Comparison of ENCODE assay signal across 2 cellular contexts in genomic region chr16:1491327-1491726, GRCh38.
A peak's percentile ranks its signal among the peaks of the same experiment; 100 is the strongest.
TF ChIP-seq lines count a peak whose summit lies in the region.

No MANE protein-coding gene starts in this region.

TF ChIP-seq in HepG2, 621 proteins besides CTCF, POLR2A, EP300 and RAD21:
- TF ChIP-seq ZBTB26 (CRISPR knock-in tag; IDR thresholded peaks at IDR 0.05; ENCODE audit: borderline replicate concordance) (no peak), SALL1 (CRISPR knock-in tag; IDR thresholded peaks at IDR 0.05) (0 out of 2 replicates have a peak, but pooled peaks have one; percentile 10), STAG1 (CRISPR knock-in tag; IDR thresholded peaks at IDR 0.05) (peak; percentile 5; the same call in 1 of the 2 replicates), CHD4 (IDR thresholded peaks at IDR 0.05; ENCODE audit: borderline replicate concordance, low read length) (no peak), CERS6 (CRISPR knock-in tag; IDR thresholded peaks at IDR 0.05) (no peak), YY1 (IDR thresholded peaks at IDR 0.05; ENCODE audit: insufficient read depth, insufficient replicate concordance, low read depth, low read length) (peak; percentile 44), XRCC5 (optimal IDR thresholded peaks at IDR 0.05; ENCODE audit: low read length) (peak; percentile 22), ZSCAN25 (CRISPR knock-in tag; IDR thresholded peaks at IDR 0.05) (peak; percentile 97), ZNF331 (CRISPR knock-in tag; IDR thresholded peaks at IDR 0.05) (0 out of 2 replicates have a peak, but pooled peaks have one; percentile 13)
- TF ChIP-seq, protein P1, sequence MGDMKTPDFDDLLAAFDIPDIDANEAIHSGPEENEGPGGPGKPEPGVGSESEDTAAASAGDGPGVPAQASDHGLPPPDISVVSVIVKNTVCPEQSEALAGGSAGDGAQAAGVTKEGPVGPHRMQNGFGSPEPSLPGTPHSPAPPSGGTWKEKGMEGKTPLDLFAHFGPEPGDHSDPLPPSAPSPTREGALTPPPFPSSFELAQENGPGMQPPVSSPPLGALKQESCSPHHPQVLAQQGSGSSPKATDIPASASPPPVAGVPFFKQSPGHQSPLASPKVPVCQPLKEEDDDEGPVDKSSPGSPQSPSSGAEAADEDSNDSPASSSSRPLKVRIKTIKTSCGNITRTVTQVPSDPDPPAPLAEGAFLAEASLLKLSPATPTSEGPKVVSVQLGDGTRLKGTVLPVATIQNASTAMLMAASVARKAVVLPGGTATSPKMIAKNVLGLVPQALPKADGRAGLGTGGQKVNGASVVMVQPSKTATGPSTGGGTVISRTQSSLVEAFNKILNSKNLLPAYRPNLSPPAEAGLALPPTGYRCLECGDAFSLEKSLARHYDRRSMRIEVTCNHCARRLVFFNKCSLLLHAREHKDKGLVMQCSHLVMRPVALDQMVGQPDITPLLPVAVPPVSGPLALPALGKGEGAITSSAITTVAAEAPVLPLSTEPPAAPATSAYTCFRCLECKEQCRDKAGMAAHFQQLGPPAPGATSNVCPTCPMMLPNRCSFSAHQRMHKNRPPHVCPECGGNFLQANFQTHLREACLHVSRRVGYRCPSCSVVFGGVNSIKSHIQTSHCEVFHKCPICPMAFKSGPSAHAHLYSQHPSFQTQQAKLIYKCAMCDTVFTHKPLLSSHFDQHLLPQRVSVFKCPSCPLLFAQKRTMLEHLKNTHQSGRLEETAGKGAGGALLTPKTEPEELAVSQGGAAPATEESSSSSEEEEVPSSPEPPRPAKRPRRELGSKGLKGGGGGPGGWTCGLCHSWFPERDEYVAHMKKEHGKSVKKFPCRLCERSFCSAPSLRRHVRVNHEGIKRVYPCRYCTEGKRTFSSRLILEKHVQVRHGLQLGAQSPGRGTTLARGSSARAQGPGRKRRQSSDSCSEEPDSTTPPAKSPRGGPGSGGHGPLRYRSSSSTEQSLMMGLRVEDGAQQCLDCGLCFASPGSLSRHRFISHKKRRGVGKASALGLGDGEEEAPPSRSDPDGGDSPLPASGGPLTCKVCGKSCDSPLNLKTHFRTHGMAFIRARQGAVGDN (CRISPR knock-in tag; IDR thresholded peaks at IDR 0.05), result peak; percentile 39; the same call in 1 of the 2 replicates

TF ChIP-seq in SK-N-SH, 30 proteins besides CTCF, POLR2A, EP300 and RAD21:
- no peak for TF ChIP-seq CHD2 (IDR thresholded peaks at IDR 0.05; ENCODE audit: low read length, partially characterized antibody)
- TF ChIP-seq JUND (IDR thresholded peaks at IDR 0.05), result no peak
- no peak for TF ChIP-seq MEF2A (IDR thresholded peaks at IDR 0.05; ENCODE audit: borderline replicate concordance, low read depth)
